In genomic region chr6:42344756-42345155, GRCh38 we compare ENCODE assay signal across 16 cellular contexts.
"Had no signal": no experiment of that assay in that cellular context is flagged by ENCODE, and none has a peak within 500 bp of the region (broad histone marks: within the 10 kb centered on the region; RNA-seq: fewer than 3 reads in every experiment).

No MANE protein-coding gene starts in this region.

- H3K27ac ChIP-seq: body of pancreas, heart left ventricle, left ventricle myocardium inferior, ovary, testis, upper lobe of right lung had no signal

- H3K4me3 ChIP-seq: body of pancreas, heart left ventricle, left ventricle myocardium inferior, ovary, testis, upper lobe of right lung had no signal

- ATAC-seq: body of pancreas; heart left ventricle; stimulated activated naive CD8-positive, alpha-beta T cell treated with anti-CD3 and anti-CD28 coated beads, Interleukin-15, amount 100 ng/mL, for 72 hours; upper lobe of right lung had no signal

- DNase-seq: activated CD4-positive, alpha-beta T cell treated with anti-CD3 and anti-CD28 coated beads for 1 hour; activated naive CD4-positive, alpha-beta T cell treated with Interleukin-2 at 50 U/mL for 16 hours; body of pancreas; central memory CD4-positive, alpha-beta T cell; cortex of kidney; effector CD8-positive, alpha-beta T cell; foreskin melanocyte; heart left ventricle; left ventricle myocardium inferior; ovary; stimulated activated CD4-positive, alpha-beta T cell treated with anti-CD3 and anti-CD28 coated beads, Interleukin-2, amount 100 ng/mL, for 48 hours; stimulated activated naive CD8-positive, alpha-beta T cell treated with anti-CD3 and anti-CD28 coated beads, Interleukin-15, amount 100 ng/mL, for 72 hours; T-helper 9 cell; testis; upper lobe of right lung had no signal

- H3K4me1 ChIP-seq: body of pancreas, left ventricle myocardium inferior, testis, upper lobe of right lung had no signal

- H3K36me3 ChIP-seq: heart left ventricle, left ventricle myocardium inferior, ovary, upper lobe of right lung had no signal

- H3K9me3 ChIP-seq: body of pancreas, heart left ventricle, left ventricle myocardium inferior, ovary, testis, upper lobe of right lung had no signal

- FAIRE-seq: keratinocyte had no signal

- H3K27me3 ChIP-seq: body of pancreas, heart left ventricle, ovary, testis, upper lobe of right lung had no signal
